In genomic region chr4:55817691-55818090, GRCh38 we compare ENCODE assay signal across 38 cellular contexts. TPM values are rescaled to one million over a fixed set of nuclear protein-coding genes. Genes with fewer than 3 reads are reported as not detected.
"Had no signal": no experiment of that assay in that cellular context is flagged by ENCODE, and none has a peak within 500 bp of the region (broad histone marks: within the 10 kb centered on the region; RNA-seq: fewer than 3 reads in every experiment).

No MANE protein-coding gene starts in this region.

- H3K27me3 ChIP-seq: ascending aorta, body of pancreas, brain microvascular endothelial cell, breast epithelium, cardiac muscle cell had no signal

- FAIRE-seq: astrocyte, bronchial epithelial cell had no signal

- H3K27ac ChIP-seq: adrenal gland, ascending aorta, body of pancreas, brain microvascular endothelial cell, breast epithelium, cardiac muscle cell had no signal

- H3K4me3 ChIP-seq: adrenal gland, ascending aorta, body of pancreas, breast epithelium, cardiac muscle cell had no signal

- H3K4me1 ChIP-seq: adrenal gland, ascending aorta, body of pancreas, breast epithelium had no signal

- DNase-seq: activated effector memory CD4-positive, alpha-beta T cell treated with anti-CD3 and anti-CD28 coated beads, Interleukin-2, amount 50 U/mL, for 16 hours; activated effector memory CD4-positive, alpha-beta T cell treated with Interleukin-2 at 50 U/mL for 16 hours; activated gamma-delta T cell; activated gamma-delta T cell treated with Interleukin-2 at 50 U/mL for 16 hours; activated naive CD4-positive, alpha-beta T cell; activated naive CD4-positive, alpha-beta T cell treated with anti-CD3 and anti-CD28 coated beads for 36 hours; activated naive CD4-positive, alpha-beta T cell treated with anti-CD3 and anti-CD28 coated beads, Interleukin-2, amount 10 ng/mL, durations not matched to agents 7 days and 5 days; activated naive CD4-positive, alpha-beta T cell treated with anti-CD3 and anti-CD28 coated beads, Interleukin-2, amount 50 U/mL, for 16 hours; activated naive CD4-positive, alpha-beta T cell treated with Interleukin-2 at 50 U/mL for 16 hours; activated naive CD8-positive, alpha-beta T cell treated with anti-CD3 and anti-CD28 coated beads for 36 hours; activated naive CD8-positive, alpha-beta T cell treated with anti-CD3 and anti-CD28 coated beads, Interleukin-2, amount 10 ng/mL, durations not matched to agents 7 days and 5 days; activated naive CD8-positive, alpha-beta T cell treated with anti-CD3 and anti-CD28 coated beads, Interleukin-2, amount 50 U/mL, for 24 hours; activated T-cell treated with anti-CD3 and anti-CD28 coated beads, Interleukin-2, amount 50 U/mL, for 24 hours; activated T-cell treated with anti-CD3 and anti-CD28 coated beads, Interleukin-2, amount 50 U/mL, for 4 hours; activated T-cell treated with anti-CD3 and anti-CD28 coated beads, Interleukin-2, amount 50 U/mL, for 48 hours; activated T-cell treated with anti-CD3 and anti-CD28 coated beads, Interleukin-2, amount 50 U/mL, for 72 hours; adrenal gland; amniotic stem cell; amygdala; anterior cingulate cortex; aorta; body of pancreas; brain microvascular endothelial cell; caudate nucleus; central memory CD4-positive, alpha-beta T cell; cerebellar nuclear complex had no signal

- H3K9me3 ChIP-seq: adrenal gland, ascending aorta, body of pancreas, breast epithelium had no signal

- ATAC-seq: activated naive CD4-positive, alpha-beta T cell treated with anti-CD3 and anti-CD28 coated beads, Interleukin-2, amount 50 U/mL, for 72 hours; activated naive CD8-positive, alpha-beta T cell treated with anti-CD3 and anti-CD28 coated beads, Interleukin-2, amount 50 U/mL, for 24 hours; activated T-cell treated with anti-CD3 and anti-CD28 coated beads, Interleukin-2, amount 50 U/mL, for 4 hours; activated T-cell treated with anti-CD3 and anti-CD28 coated beads, Interleukin-2, amount 50 U/mL, for 72 hours; activated T-helper 17 cell treated with anti-CD3 and anti-CD28 coated beads, Interleukin-2, amount 50 U/mL, for 72 hours; body of pancreas had no signal

- H3K36me3 ChIP-seq: adrenal gland, ascending aorta, brain microvascular endothelial cell, breast epithelium, cardiac muscle cell had no signal

RNA-seq across cellular contexts. Expression of gene EXOC1L, which starts 1.9 kb away (rescaled TPM):
- total RNA-seq: activated naive CD4-positive, alpha-beta T cell treated with anti-CD3 and anti-CD28 coated beads for 36 hours; activated naive CD4-positive, alpha-beta T cell treated with anti-CD3 and anti-CD28 coated beads, Interleukin-2, amount 50 U/mL, for 72 hours; activated naive CD8-positive, alpha-beta T cell treated with anti-CD3 and anti-CD28 coated beads for 36 hours; activated naive CD8-positive, alpha-beta T cell treated with anti-CD3 and anti-CD28 coated beads, Interleukin-2, amount 10 ng/mL, durations not matched to agents 7 days and 5 days; activated T-cell treated with anti-CD3 and anti-CD28 coated beads, Interleukin-2, amount 50 U/mL, for 4 hours; activated T-cell treated with anti-CD3 and anti-CD28 coated beads, Interleukin-2, amount 50 U/mL, for 72 hours; activated T-helper 1 cell treated with anti-CD3 and anti-CD28 coated beads, Interleukin-12 subunit alpha, Interleukin-12 subunit beta, Interleukin-2, Interleukin-4 antibody, amounts not matched to agents 30 ng/mL and 10 ng/mL and 1 ng/mL, durations not matched to agents 14 hours and 24 hours and 36 hours; activated T-helper 17 cell treated with anti-CD3 and anti-CD28 coated beads, Interleukin-2, amount 50 U/mL, for 72 hours; activated T-helper 2 cell treated with anti-CD3 and anti-CD28 coated beads, Interferon-gamma antibody, Interleukin-2, Interleukin-4, amounts not matched to agents 10 μg/mL and 5 μg/mL and 100 μg/mL, durations not matched to agents 14 hours and 24 hours and 36 hours; adrenal gland; aorta; ascending aorta; astrocyte; body of pancreas; breast epithelium; bronchial epithelial cell; cardiac muscle cell; cardiac septum; cerebellum; chondrocyte had no signal
- polyA plus RNA-seq: aorta had no signal
